In genomic region chr6:28923318-28924102, GRCh38 we compare ENCODE assay signal across 1 cellular context.
TF ChIP-seq lines count a peak whose summit lies in the region.

TRIM27 (minus strand) TSS chr6:28923985; CDS start chr6:28923632, 353 bp downstream.

TF ChIP-seq in HEK293, 187 proteins besides CTCF, POLR2A, EP300 and RAD21 (continued from another document and continues in another):
- TF ChIP-seq BCL11A (tag by site-specific recombination; IDR thresholded peaks at IDR 0.05; ENCODE audit: low read depth) = no peak
- TF ChIP-seq ZXDB (tag by site-specific recombination; IDR thresholded peaks at IDR 0.05) = peak; percentile 70; the same call in 1 of the 2 replicates
- TF ChIP-seq ZNF350 (tag by site-specific recombination; IDR thresholded peaks at IDR 0.05) = no peak
- TF ChIP-seq GLI4 (tag by site-specific recombination; IDR thresholded peaks at IDR 0.05) = peak; percentile 14; the same call in 1 of the 2 replicates
- TF ChIP-seq ZNF777 (tag by site-specific recombination; IDR thresholded peaks at IDR 0.05; ENCODE audit: borderline replicate concordance) = peak; percentile 83; the same call in 1 of the 2 replicates
- TF ChIP-seq ZBTB6 (tag by site-specific recombination; IDR thresholded peaks at IDR 0.05) = no peak
- 0 out of 2 replicates have a peak, but pooled peaks have one; percentile 26 for TF ChIP-seq ZFHX2 (tag by site-specific recombination; conservative IDR thresholded peaks at IDR 0.05)
- no peak for TF ChIP-seq ZNF394 (tag by site-specific recombination; IDR thresholded peaks at IDR 0.05; ENCODE audit: borderline replicate concordance)
- 0 out of 2 replicates have a peak, but pooled peaks have one; percentile 16 for TF ChIP-seq BCL11B (tag by site-specific recombination; IDR thresholded peaks at IDR 0.05; ENCODE audit: low read depth)
- TF ChIP-seq, protein P1, sequence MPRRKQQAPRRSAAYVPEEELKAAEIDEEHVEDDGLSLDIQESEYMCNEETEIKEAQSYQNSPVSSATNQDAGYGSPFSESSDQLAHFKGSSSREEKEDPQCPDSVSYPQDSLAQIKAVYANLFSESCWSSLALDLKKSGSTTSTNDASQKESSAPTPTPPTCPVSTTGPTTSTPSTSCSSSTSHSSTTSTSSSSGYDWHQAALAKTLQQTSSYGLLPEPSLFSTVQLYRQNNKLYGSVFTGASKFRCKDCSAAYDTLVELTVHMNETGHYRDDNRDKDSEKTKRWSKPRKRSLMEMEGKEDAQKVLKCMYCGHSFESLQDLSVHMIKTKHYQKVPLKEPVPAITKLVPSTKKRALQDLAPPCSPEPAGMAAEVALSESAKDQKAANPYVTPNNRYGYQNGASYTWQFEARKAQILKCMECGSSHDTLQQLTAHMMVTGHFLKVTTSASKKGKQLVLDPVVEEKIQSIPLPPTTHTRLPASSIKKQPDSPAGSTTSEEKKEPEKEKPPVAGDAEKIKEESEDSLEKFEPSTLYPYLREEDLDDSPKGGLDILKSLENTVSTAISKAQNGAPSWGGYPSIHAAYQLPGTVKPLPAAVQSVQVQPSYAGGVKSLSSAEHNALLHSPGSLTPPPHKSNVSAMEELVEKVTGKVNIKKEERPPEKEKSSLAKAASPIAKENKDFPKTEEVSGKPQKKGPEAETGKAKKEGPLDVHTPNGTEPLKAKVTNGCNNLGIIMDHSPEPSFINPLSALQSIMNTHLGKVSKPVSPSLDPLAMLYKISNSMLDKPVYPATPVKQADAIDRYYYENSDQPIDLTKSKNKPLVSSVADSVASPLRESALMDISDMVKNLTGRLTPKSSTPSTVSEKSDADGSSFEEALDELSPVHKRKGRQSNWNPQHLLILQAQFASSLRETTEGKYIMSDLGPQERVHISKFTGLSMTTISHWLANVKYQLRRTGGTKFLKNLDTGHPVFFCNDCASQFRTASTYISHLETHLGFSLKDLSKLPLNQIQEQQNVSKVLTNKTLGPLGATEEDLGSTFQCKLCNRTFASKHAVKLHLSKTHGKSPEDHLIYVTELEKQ (tag by site-specific recombination; IDR thresholded peaks at IDR 0.05; ENCODE audit: borderline replicate concordance) = no peak
- TF ChIP-seq ZNF148 (tag by site-specific recombination; IDR thresholded peaks at IDR 0.05; ENCODE audit: borderline replicate concordance) = no peak; the same call in 1 of the 2 replicates
- no peak for TF ChIP-seq ZNF792 (tag by site-specific recombination; IDR thresholded peaks at IDR 0.05)
- no peak for TF ChIP-seq ZNF175 (tag by site-specific recombination; IDR thresholded peaks at IDR 0.05)
- peak; percentile 65; the same call in 1 of the 2 replicates for TF ChIP-seq SP7 (tag by site-specific recombination; IDR thresholded peaks at IDR 0.05)
- TF ChIP-seq ZBTB49 (tag by site-specific recombination; IDR thresholded peaks at IDR 0.05; ENCODE audit: low read depth) = no peak
- TF ChIP-seq ZNF664 (tag by site-specific recombination; IDR thresholded peaks at IDR 0.05) = no peak
- TF ChIP-seq ZFP3 (tag by site-specific recombination; IDR thresholded peaks at IDR 0.05; ENCODE audit: low read depth) = no peak
- TF ChIP-seq MEIS1 (CRISPR knock-in tag; IDR thresholded peaks at IDR 0.05; ENCODE audit: borderline replicate concordance) = no peak
- TF ChIP-seq ZSCAN30 (tag by site-specific recombination; IDR thresholded peaks at IDR 0.05) = peak; percentile 53; the same call in 1 of the 2 replicates
- no peak for TF ChIP-seq GLI2 (tag by site-specific recombination; IDR thresholded peaks at IDR 0.05; ENCODE audit: borderline replicate concordance, low read depth)
- no peak for TF ChIP-seq ZNF600 (tag by site-specific recombination; IDR thresholded peaks at IDR 0.05)
- TF ChIP-seq ZNF449 (tag by site-specific recombination; IDR thresholded peaks at IDR 0.05) = peak; percentile 66; the same call in 1 of the 2 replicates
- no peak for TF ChIP-seq ZNF426 (tag by site-specific recombination; IDR thresholded peaks at IDR 0.05)
- no peak for TF ChIP-seq AEBP2 (tag by site-specific recombination; IDR thresholded peaks at IDR 0.05; ENCODE audit: borderline replicate concordance)
- no peak for TF ChIP-seq ZNF433 (tag by site-specific recombination; IDR thresholded peaks at IDR 0.05; ENCODE audit: low read depth)
- TF ChIP-seq ZNF561 (tag by site-specific recombination; IDR thresholded peaks at IDR 0.05; ENCODE audit: borderline replicate concordance) = no peak; the same call in 1 of the 2 replicates
- TF ChIP-seq, protein P2, sequence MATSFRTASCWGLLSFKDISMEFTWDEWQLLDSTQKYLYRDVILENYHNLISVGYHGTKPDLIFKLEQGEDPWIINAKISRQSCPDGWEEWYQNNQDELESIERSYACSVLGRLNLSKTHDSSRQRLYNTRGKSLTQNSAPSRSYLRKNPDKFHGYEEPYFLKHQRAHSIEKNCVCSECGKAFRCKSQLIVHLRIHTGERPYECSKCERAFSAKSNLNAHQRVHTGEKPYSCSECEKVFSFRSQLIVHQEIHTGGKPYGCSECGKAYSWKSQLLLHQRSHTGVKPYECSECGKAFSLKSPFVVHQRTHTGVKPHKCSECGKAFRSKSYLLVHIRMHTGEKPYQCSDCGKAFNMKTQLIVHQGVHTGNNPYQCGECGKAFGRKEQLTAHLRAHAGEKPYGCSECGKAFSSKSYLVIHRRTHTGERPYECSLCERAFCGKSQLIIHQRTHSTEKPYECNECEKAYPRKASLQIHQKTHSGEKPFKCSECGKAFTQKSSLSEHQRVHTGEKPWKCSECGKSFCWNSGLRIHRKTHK (tag by site-specific recombination; IDR thresholded peaks at IDR 0.05) = no peak
- TF ChIP-seq KLF8 (tag by site-specific recombination; IDR thresholded peaks at IDR 0.05) = peak; percentile 81; the same call in 1 of the 2 replicates
- TF ChIP-seq ZNF416 (tag by site-specific recombination; IDR thresholded peaks at IDR 0.05) = no peak
- no peak for TF ChIP-seq ZNF174 (tag by site-specific recombination; IDR thresholded peaks at IDR 0.05)
- no peak for TF ChIP-seq OSR2 (tag by site-specific recombination; IDR thresholded peaks at IDR 0.05)
- TF ChIP-seq ZNF311 (tag by site-specific recombination; IDR thresholded peaks at IDR 0.05; ENCODE audit: borderline replicate concordance) = no peak
- TF ChIP-seq, protein P3, sequence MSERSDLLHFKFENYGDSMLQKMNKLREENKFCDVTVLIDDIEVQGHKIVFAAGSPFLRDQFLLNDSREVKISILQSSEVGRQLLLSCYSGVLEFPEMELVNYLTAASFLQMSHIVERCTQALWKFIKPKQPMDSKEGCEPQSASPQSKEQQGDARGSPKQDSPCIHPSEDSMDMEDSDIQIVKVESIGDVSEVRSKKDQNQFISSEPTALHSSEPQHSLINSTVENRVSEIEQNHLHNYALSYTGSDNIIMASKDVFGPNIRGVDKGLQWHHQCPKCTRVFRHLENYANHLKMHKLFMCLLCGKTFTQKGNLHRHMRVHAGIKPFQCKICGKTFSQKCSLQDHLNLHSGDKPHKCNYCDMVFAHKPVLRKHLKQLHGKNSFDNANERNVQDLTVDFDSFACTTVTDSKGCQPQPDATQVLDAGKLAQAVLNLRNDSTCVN (tag by site-specific recombination; optimal IDR thresholded peaks at IDR 0.05) = peak; percentile 99
- peak; percentile 40 for TF ChIP-seq PBX3 (CRISPR knock-in tag; IDR thresholded peaks at IDR 0.05)
- no peak for TF ChIP-seq ZNF211 (tag by site-specific recombination; IDR thresholded peaks at IDR 0.05; ENCODE audit: low read depth)
- no peak for TF ChIP-seq PRDM4 (tag by site-specific recombination; IDR thresholded peaks at IDR 0.05)
- no peak for TF ChIP-seq KLF10 (tag by site-specific recombination; IDR thresholded peaks at IDR 0.05)
- no peak for TF ChIP-seq ZNF169 (tag by site-specific recombination; IDR thresholded peaks at IDR 0.05)
- TF ChIP-seq ZNF324 (tag by site-specific recombination; IDR thresholded peaks at IDR 0.05) = no peak
- no peak for TF ChIP-seq WT1 (tag by site-specific recombination; IDR thresholded peaks at IDR 0.05)
- peak; percentile 53 for TF ChIP-seq KLF9 (tag by site-specific recombination; IDR thresholded peaks at IDR 0.05; ENCODE audit: low read depth)
